Comparison of ENCODE assay signal across 11 cellular contexts in the genomic region with DNA sequence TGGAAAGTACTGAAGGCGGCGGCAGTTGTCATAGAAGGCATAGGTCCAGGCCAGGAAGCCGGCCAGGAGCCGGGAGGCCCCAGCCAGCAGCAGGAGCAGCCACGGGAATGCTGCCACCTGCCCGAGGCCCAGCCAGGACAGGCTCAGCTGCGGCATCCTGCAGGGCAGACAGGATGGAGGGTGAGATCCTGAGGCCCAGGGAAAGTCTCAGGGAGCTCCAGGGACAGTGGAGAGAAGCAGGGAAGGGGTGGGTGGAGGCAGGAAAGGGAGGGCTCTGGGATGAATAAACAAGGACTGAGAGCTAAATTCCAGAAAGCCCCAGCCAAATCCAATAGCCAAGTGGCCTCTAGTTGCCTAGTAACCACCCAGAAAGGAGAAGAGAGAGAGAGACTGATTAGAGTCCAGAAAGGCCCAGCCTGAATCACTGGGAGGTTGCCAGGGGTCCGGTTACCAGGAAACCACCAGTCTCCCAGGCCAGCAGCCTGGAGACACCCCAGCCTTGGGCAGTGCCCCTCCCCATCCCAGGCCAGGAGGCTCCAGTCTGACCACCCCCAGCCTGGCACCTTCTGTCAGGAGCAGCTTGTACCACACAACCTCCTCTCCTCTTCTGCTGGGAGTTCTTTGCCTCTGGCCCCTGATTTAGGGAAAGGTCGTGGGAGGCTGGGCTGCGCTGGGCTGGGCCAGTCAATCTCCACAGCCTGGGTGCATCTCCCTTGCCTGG. TPM values are rescaled to one million over a fixed set of nuclear protein-coding genes. Genes with fewer than 3 reads are reported as not detected.
A peak's percentile ranks its signal among the peaks of the same experiment; 100 is the strongest.
DNase-seq lines count a peak whose midpoint lies in the region; ATAC-seq and TF ChIP-seq lines count a peak whose summit lies in the region.
"Had no signal": no experiment of that assay in that cellular context is flagged by ENCODE, and none has a peak within 500 bp of the region (broad histone marks: within the 10 kb centered on the region; RNA-seq: fewer than 3 reads in every experiment).

No MANE protein-coding gene starts in this region.

- no peaks in the 10 kb centered on the region for H3K4me1 Mint-ChIP-seq in Calu3 (ENCODE audit: low read depth, unreplicated experiment)
- H3K4me1 Mint-ChIP-seq: activated CD4-positive, alpha-beta memory T cell treated with anti-CD3 and anti-CD28 coated beads, Interleukin-2, amount 10 ng/mL, durations not matched to agents 7 days and 5 days had no signal

- intact Hi-C loops in Calu3 (cut with micrococcal nuclease; ENCODE audit: unreplicated experiment): no loop called here
- intact Hi-C loops in cardiac septum (cut with DNase I): no loop called here

- BruUV-seq in Calu3 (replicated peaks; lab: Mats Ljungman, UMichigan): no TSS peak

- DNase-seq in Calu3: peak; percentile 31
- no peak for DNase-seq in RWPE2 (ENCODE audit: low spot score)
- peak; percentile 81 for DNase-seq in cardiac septum (ENCODE audit: low spot score)
- DNase-seq in putamen (ENCODE audit: low spot score): peak; percentile 88
- no peak for DNase-seq in activated gamma-delta T cell (lab: John Stamatoyannopoulos, UW)
- no peak for DNase-seq in trophoblast cell
- DNase-seq in LoVo (ENCODE audit: low spot score): no peak
- DNase-seq: activated CD4-positive, alpha-beta memory T cell treated with anti-CD3 and anti-CD28 coated beads, Interleukin-2, amount 10 ng/mL, durations not matched to agents 7 days and 5 days; NCI-H1048; stimulated activated CD4-positive, alpha-beta T cell treated with anti-CD3 and anti-CD28 coated beads, Interleukin-12 subunit alpha, Interleukin-12 subunit beta, amount 100 ng/mL, for 4 hours had no signal

- no peak for TF ChIP-seq CTCF in Calu3 (IDR thresholded peaks at IDR 0.05; ENCODE audit: unreplicated experiment)
- no peak for TF ChIP-seq CTCF in RWPE2 (IDR thresholded peaks at IDR 0.05; ENCODE audit: poor library complexity, severe bottlenecking)

- H2AFZ ChIP-seq in trophoblast cell (ENCODE audit: insufficient read depth, low read length, poor library complexity): no peak overlapping the region

- ATAC-seq in RWPE2 (ENCODE audit: low read depth) (peak; percentile 61), GM21381 (IDR thresholded peaks at IDR 0.05; ENCODE audit: unreplicated experiment) (no peak)

- no peaks in the 10 kb centered on the region for H3K36me3 ChIP-seq in RWPE2 (ENCODE audit: low read depth)
- H3K36me3 ChIP-seq in trophoblast cell (ENCODE audit: control insufficient read depth in 1 of 2, insufficient read depth in 2 of 2, low read length in 2 of 2): no peaks in the 10 kb centered on the region

- H2BK12ac ChIP-seq in trophoblast cell (ENCODE audit: low read length): no peak overlapping the region

- H3K23ac ChIP-seq in trophoblast cell (ENCODE audit: low read length): no peak overlapping the region

- H4K12ac ChIP-seq in trophoblast cell (ENCODE audit: low read depth, low read length): no peak overlapping the region

- no peak overlapping the region for H2BK5ac ChIP-seq in trophoblast cell (ENCODE audit: low read depth, low read length, poor library complexity)

- no peaks in the 10 kb centered on the region for H3K79me2 ChIP-seq in trophoblast cell (ENCODE audit: control insufficient read depth, insufficient read depth, low read length, poor library complexity)

- no peak overlapping the region for H2BK120ac ChIP-seq in trophoblast cell (ENCODE audit: insufficient read depth, low read length, poor library complexity)

- H3K27ac ChIP-seq in RWPE2 (ENCODE audit: poor library complexity, severe bottlenecking) (no peak overlapping the region), trophoblast cell (ENCODE audit: low read depth, low read length) (no peak overlapping the region)

- H3K18ac ChIP-seq in trophoblast cell (ENCODE audit: low read length): no peak overlapping the region

- H3K27me3 ChIP-seq in RWPE2 (ENCODE audit: insufficient read depth, poor library complexity, severe bottlenecking): no peaks in the 10 kb centered on the region
- H3K27me3 ChIP-seq in trophoblast cell (ENCODE audit: insufficient read depth, low read length): no peaks in the 10 kb centered on the region

- WGBS in trophoblast cell (ENCODE audit: extremely low coverage, insufficient coverage, insufficient read length): no CpG with 5 or more reads among the region's 10 CpGs

- H3K9me3 ChIP-seq in RWPE2 (ENCODE audit: severe bottlenecking) (no peaks in the 10 kb centered on the region), trophoblast cell (ENCODE audit: insufficient read depth, low read depth, low read length) (peaks cover 58% of the 10 kb centered on the region)

- no peak overlapping the region for H4K91ac ChIP-seq in trophoblast cell (ENCODE audit: low read depth, low read length)

- H3K4me3 ChIP-seq in RWPE2 (ENCODE audit: severe bottlenecking) (no peak overlapping the region), trophoblast cell (ENCODE audit: low read depth, low read length) (no peak overlapping the region)

- no peak overlapping the region for H2AK5ac ChIP-seq in trophoblast cell (ENCODE audit: low read length)

- H3K9ac ChIP-seq in trophoblast cell (ENCODE audit: low read length): no peak overlapping the region

- H3K27ac Mint-ChIP-seq in Calu3 (ENCODE audit: unreplicated experiment): no peak overlapping the region
- H3K27ac Mint-ChIP-seq: activated CD4-positive, alpha-beta memory T cell treated with anti-CD3 and anti-CD28 coated beads, Interleukin-2, amount 10 ng/mL, durations not matched to agents 7 days and 5 days had no signal

- H3K4me1 ChIP-seq in RWPE2 (ENCODE audit: insufficient read depth, poor library complexity, severe bottlenecking) (no peaks in the 10 kb centered on the region), trophoblast cell (ENCODE audit: control insufficient read depth in 1 of 2, insufficient read depth in 2 of 2, low read length in 2 of 2) (no peaks in the 10 kb centered on the region)

- H3K4ac ChIP-seq in trophoblast cell (ENCODE audit: low read depth, low read length): no peak overlapping the region

- H3K14ac ChIP-seq in trophoblast cell (ENCODE audit: low read length): no peak overlapping the region

- CTCF ChIA-PET in Calu3 (lab: Charles Lee): no interaction called here

- H3K79me1 ChIP-seq in trophoblast cell (ENCODE audit: low read length): no peaks in the 10 kb centered on the region

- H3K36me3 Mint-ChIP-seq in Calu3 (ENCODE audit: insufficient read depth, unreplicated experiment): no peaks in the 10 kb centered on the region

- peaks cover 28% of the 10 kb centered on the region for H3K27me3 Mint-ChIP-seq in Calu3 (ENCODE audit: unreplicated experiment)

- no peak overlapping the region for H3K4me2 ChIP-seq in trophoblast cell (ENCODE audit: low read length)

- H4K8ac ChIP-seq in trophoblast cell (ENCODE audit: low read depth, low read length): no peak overlapping the region

- H3K9me3 Mint-ChIP-seq in Calu3 (ENCODE audit: low read depth, unreplicated experiment): no peaks in the 10 kb centered on the region
- H3K9me3 Mint-ChIP-seq: activated CD4-positive, alpha-beta memory T cell treated with anti-CD3 and anti-CD28 coated beads, Interleukin-2, amount 10 ng/mL, durations not matched to agents 7 days and 5 days had no signal

- H3K4me3 Mint-ChIP-seq in Calu3 (ENCODE audit: low read depth, unreplicated experiment): no peak overlapping the region
- H3K4me3 Mint-ChIP-seq: activated CD4-positive, alpha-beta memory T cell treated with anti-CD3 and anti-CD28 coated beads, Interleukin-2, amount 10 ng/mL, durations not matched to agents 7 days and 5 days had no signal

RNA-seq across cellular contexts. Expression of gene OR10H5, which starts 7.5 kb away (rescaled TPM):
- total RNA-seq in Calu3 (2022): not detected in 2 replicates
- total RNA-seq in cardiac septum: not detected
- not detected in 2 replicates for polyA plus RNA-seq in trophoblast cell (2013)
- total RNA-seq: activated CD4-positive, alpha-beta memory T cell treated with anti-CD3 and anti-CD28 coated beads, Interleukin-2, amount 10 ng/mL, durations not matched to agents 7 days and 5 days had no signal

RNA-seq across cellular contexts. Expression of gene OR10H1, which starts 35.5 kb away (rescaled TPM):
- total RNA-seq in Calu3 (2022) (4.4 and 4.9 TPM in 2 replicates), cardiac septum (not detected)
- 0.01 TPM in 1 of 2 replicates, not detected in the other for polyA plus RNA-seq in trophoblast cell (2013)
- total RNA-seq: activated CD4-positive, alpha-beta memory T cell treated with anti-CD3 and anti-CD28 coated beads, Interleukin-2, amount 10 ng/mL, durations not matched to agents 7 days and 5 days had no signal

RNA-seq across cellular contexts. Expression of gene OR10H3, which starts 42.1 kb away (rescaled TPM):
- total RNA-seq in Calu3 (2022): not detected in 2 replicates
- not detected for total RNA-seq in cardiac septum
- polyA plus RNA-seq in trophoblast cell (2013): not detected in 2 replicates
- total RNA-seq: activated CD4-positive, alpha-beta memory T cell treated with anti-CD3 and anti-CD28 coated beads, Interleukin-2, amount 10 ng/mL, durations not matched to agents 7 days and 5 days had no signal

RNA-seq across cellular contexts. Expression of gene OR10H2, which starts 52.1 kb away (rescaled TPM):
- not detected in 2 replicates for total RNA-seq in Calu3 (2022)
- total RNA-seq in cardiac septum: not detected
- polyA plus RNA-seq in trophoblast cell (2013): not detected in 2 replicates
- total RNA-seq: activated CD4-positive, alpha-beta memory T cell treated with anti-CD3 and anti-CD28 coated beads, Interleukin-2, amount 10 ng/mL, durations not matched to agents 7 days and 5 days had no signal

Comparison
In these comparisons a context has a peak if more than half of its experiments do, and no peak if none do; other contexts are left out.
1. DNase-seq: peak in Calu3 (single experiment), cardiac septum (single experiment) and putamen (single experiment); none in RWPE2 (single experiment), activated gamma-delta T cell (single experiment), trophoblast cell (0 of 2) and LoVo (single experiment).